25 cellular contexts compared by ENCODE assay signal in genomic region chr4:56272003-56272402, GRCh38.
"Had no signal": no experiment of that assay in that cellular context is flagged by ENCODE, and none has a peak within 500 bp of the region (broad histone marks: within the 10 kb centered on the region; RNA-seq: fewer than 3 reads in every experiment).

No MANE protein-coding gene starts in this region.

- DNase-seq: activated CD4-positive, alpha-beta T cell treated with anti-CD3 and anti-CD28 coated beads, Interleukin-2, amount 10 ng/mL, durations not matched to agents 24 days and 14 days; activated CD4-positive, alpha-beta T cell treated with anti-CD3 and anti-CD28 coated beads, Interleukin-2, amount 50 U/mL, for 48 hours; activated CD4-positive, CD25-positive, alpha-beta regulatory T cell treated with anti-CD3 and anti-CD28 coated beads, Interleukin-2, amount 50 U/mL, for 72 hours; activated CD8-positive, alpha-beta memory T cell treated with anti-CD3 and anti-CD28 coated beads, Interleukin-2, amount 10 ng/mL, durations not matched to agents 7 days and 5 days; activated effector memory CD4-positive, alpha-beta T cell treated with anti-CD3 and anti-CD28 coated beads, Interleukin-2, amount 50 U/mL, for 16 hours; activated naive CD4-positive, alpha-beta T cell treated with Interleukin-2 at 50 U/mL for 16 hours; activated naive CD8-positive, alpha-beta T cell treated with anti-CD3 and anti-CD28 coated beads, Interleukin-2, amount 50 U/mL, for 24 hours; activated T-cell treated with anti-CD3 and anti-CD28 coated beads, Interleukin-2, amount 50 U/mL, for 4 hours; amniotic stem cell; body of pancreas; Kasumi-1; KBM-7; NCI-H1105 treated with DMSO at 0.1 percent for 48 hours; NCI-H1436 treated with DMSO at 0.1 percent for 48 hours; NCI-H187; NCI-H2081; NCI-H510A treated with DMSO at 0.1 percent for 48 hours; NCI-H69; NK-92 treated with Interleukin-12 subunit alpha and Interleukin-12 subunit beta, amount 100 ng/mL, for 24 hours; SHP77; SW 1271 had no signal

- H3K4me1 ChIP-seq: ascending aorta, body of pancreas, SJSA1 had no signal

- H3K4me3 ChIP-seq: ascending aorta, body of pancreas, SJSA1 had no signal

- H3K9me3 ChIP-seq: ascending aorta, body of pancreas, SJSA1 had no signal

- H3K36me3 ChIP-seq: ascending aorta, SJSA1 had no signal

- H3K27ac ChIP-seq: ascending aorta, body of pancreas, SJSA1 had no signal

- H3K27me3 ChIP-seq: ascending aorta, body of pancreas had no signal

- ATAC-seq: activated CD8-positive, alpha-beta memory T cell treated with anti-CD3 and anti-CD28 coated beads, Interleukin-2, amount 10 ng/mL, durations not matched to agents 7 days and 5 days; activated naive CD4-positive, alpha-beta T cell treated with anti-CD3 and anti-CD28 coated beads, Interleukin-2, amount 50 U/mL, for 72 hours; activated naive CD8-positive, alpha-beta T cell treated with anti-CD3 and anti-CD28 coated beads, Interleukin-2, amount 50 U/mL, for 24 hours; activated T-cell treated with anti-CD3 and anti-CD28 coated beads, Interleukin-2, amount 50 U/mL, for 4 hours; body of pancreas; SK-N-SH treated with all-trans-retinoic acid at 6 μM for 48 hours had no signal
